ENCODE assay signal across 29 cellular contexts in the genomic region with DNA sequence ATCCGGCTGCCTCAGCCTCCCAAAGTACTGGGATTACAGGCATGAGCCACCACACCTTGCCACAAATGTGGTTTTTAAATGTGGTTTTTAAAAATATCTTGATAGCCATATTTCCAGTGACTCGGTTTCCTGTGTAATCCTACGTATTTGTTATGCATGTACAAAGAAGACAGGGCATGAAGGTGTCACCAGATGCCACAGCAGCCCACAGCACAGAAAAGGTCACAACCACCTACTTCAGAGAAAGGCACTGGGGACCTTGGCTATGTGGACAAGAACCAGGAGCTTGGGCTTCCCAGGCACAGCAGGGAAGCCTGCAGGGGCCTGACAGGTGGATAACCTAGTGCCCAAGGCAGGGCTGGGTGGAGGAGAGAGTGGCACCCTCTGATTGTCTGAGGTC. TPM values are rescaled to one million over a fixed set of nuclear protein-coding genes. Genes with fewer than 3 reads are reported as not detected.
A peak's percentile ranks its signal among the peaks of the same experiment; 100 is the strongest.
DNase-seq lines count a peak whose midpoint lies in the region; ATAC-seq, FAIRE-seq and TF ChIP-seq lines count a peak whose summit lies in the region.
"Had no signal": no experiment of that assay in that cellular context is flagged by ENCODE, and none has a peak within 500 bp of the region (broad histone marks: within the 10 kb centered on the region; RNA-seq: fewer than 3 reads in every experiment).

No MANE protein-coding gene starts in this region.

- no peaks in the 10 kb centered on the region for H3K27me3 ChIP-seq in BLaER1 treated with 17β-estradiol and CSF1 and Interleukin-3, amounts not matched to agents 10 nM and 100 nM
- H3K27me3 ChIP-seq in GM12878 (replicated peaks in 1 of 2; ENCODE audit: control insufficient read depth in 2 of 2, insufficient read depth in 2 of 2, low read length in 1 of 2) = no peaks in the 10 kb centered on the region
- H3K27me3 ChIP-seq: breast epithelium had no signal

- TF ChIP-seq EP300 in GM12878 (IDR thresholded peaks at IDR 0.05; ENCODE audit: borderline replicate concordance in 1 of 2, control insufficient read depth in 1 of 2, low read depth in 2 of 2, low read length in 2 of 2) = no peak

- no peak for TF ChIP-seq RAD21 in GM12878 (IDR thresholded peaks at IDR 0.05; ENCODE audit: insufficient read depth, low read depth, low read length)

- intact Hi-C loops in OCI-LY7 (cut with micrococcal nuclease; ENCODE audit: unreplicated experiment) = no loop called here
- intact Hi-C loops in GM12878 (cut with micrococcal nuclease; ENCODE audit: unreplicated experiment) = no loop called here

- H3K9me2 ChIP-seq in OCI-LY7 (ENCODE audit: insufficient read depth, low read length) = no peaks in the 10 kb centered on the region

- no peak overlapping the region for H3K4me3 Mint-ChIP-seq in activated CD8-positive, alpha-beta memory T cell treated with anti-CD3 and anti-CD28 coated beads, Interleukin-2, amount 10 ng/mL, durations not matched to agents 7 days and 5 days
- no peak overlapping the region for H3K4me3 Mint-ChIP-seq in stimulated activated naive B cell treated with anti-CD40 and anti-IgM and Interleukin-4, amounts not matched to agents 10 μg/mL and 1 μg/mL and 100 μg/mL, for 72 hours
- H3K4me3 Mint-ChIP-seq in naive thymus-derived CD8-positive, alpha-beta T cell = no peak overlapping the region

- TF ChIP-seq CTCF in OCI-LY7 (conservative IDR thresholded peaks at IDR 0.05; ENCODE audit: low read length) = no peak
- TF ChIP-seq CTCF in GM12878 (IDR thresholded peaks at IDR 0.05 in 2 of 3, conservative IDR thresholded peaks at IDR 0.05 in 1 of 3; ENCODE audit: control insufficient read depth in 2 of 3, extremely low read depth in 1 of 3, insufficient read depth in 1 of 3, low read depth in 3 of 3, low read length in 3 of 3) = no peak

- peaks cover 53 to 88% (median 83%) of the 10 kb centered on the region in 10 experiments for H3K4me1 ChIP-seq in BLaER1 treated with 17β-estradiol and CSF1 and Interleukin-3, amounts not matched to agents 10 nM and 100 nM
- H3K4me1 ChIP-seq in OCI-LY7 (ENCODE audit: insufficient read depth, low read length, poor library complexity, severe bottlenecking) (peaks cover 56% of the 10 kb centered on the region), GM12878 (ENCODE audit: control insufficient read depth, insufficient read depth, low read length) (peaks cover 60% of the 10 kb centered on the region)
- H3K4me1 ChIP-seq: breast epithelium had no signal

- peak; percentile 35 for ATAC-seq in activated CD8-positive, alpha-beta memory T cell treated with anti-CD3 and anti-CD28 coated beads, Interleukin-2, amount 10 ng/mL, durations not matched to agents 7 days and 5 days
- peak; percentile 7; the same call in 2 of the 3 replicates for ATAC-seq in GM12878
- ATAC-seq in stimulated activated naive B cell treated with anti-CD40 and anti-IgM and Interleukin-4, amounts not matched to agents 10 μg/mL and 1 μg/mL and 100 μg/mL, for 72 hours (replicated peaks) = no peak
- no peak for ATAC-seq in naive thymus-derived CD8-positive, alpha-beta T cell
- ATAC-seq in HG03439 (IDR thresholded peaks at IDR 0.05; ENCODE audit: unreplicated experiment) = no peak

- H3K27me3 Mint-ChIP-seq in activated CD8-positive, alpha-beta memory T cell treated with anti-CD3 and anti-CD28 coated beads, Interleukin-2, amount 10 ng/mL, durations not matched to agents 7 days and 5 days = no peaks in the 10 kb centered on the region
- H3K27me3 Mint-ChIP-seq in stimulated activated naive B cell treated with anti-CD40 and anti-IgM and Interleukin-4, amounts not matched to agents 10 μg/mL and 1 μg/mL and 100 μg/mL, for 72 hours = peaks cover 8 to 15% of the 10 kb centered on the region in 2 donors
- no peaks in the 10 kb centered on the region for H3K27me3 Mint-ChIP-seq in naive thymus-derived CD8-positive, alpha-beta T cell

- H3K9ac ChIP-seq in BLaER1 treated with 17β-estradiol and CSF1 and Interleukin-3, amounts not matched to agents 10 nM and 100 nM = peak overlapping the region in 3 of 11 experiments; percentile 5 to 9 (median 6); a peak in 1 of 22 replicates
- H3K9ac ChIP-seq in GM12878 (ENCODE audit: control insufficient read depth, insufficient read depth, low read length) = no peak overlapping the region; the same call in 1 of the 2 replicates

- POLR2A ChIA-PET in OCI-LY7 (lab: Charles Lee) (no interaction called here), GM12878 (lab: Charles Lee) (interaction anchor here (6.1 kb wide), 1 partner anchor 14 kb away, joined by 70 read pairs; no protein-coding TSS in a partner anchor)
- POLR2A ChIA-PET in naive thymus-derived CD8-positive, alpha-beta T cell (lab: Charles Lee) = no interaction called here

- no peaks in the 10 kb centered on the region for H3K36me3 ChIP-seq in BLaER1 treated with 17β-estradiol and CSF1 and Interleukin-3, amounts not matched to agents 10 nM and 100 nM
- H3K36me3 ChIP-seq in OCI-LY7 (ENCODE audit: insufficient read depth, low read length) = no peaks in the 10 kb centered on the region
- no peaks in the 10 kb centered on the region for H3K36me3 ChIP-seq in GM12878 (ENCODE audit: control insufficient read depth in 2 of 2, insufficient read depth in 2 of 2, low read length in 1 of 2)
- H3K36me3 ChIP-seq: breast epithelium, left ventricle myocardium inferior had no signal

- H3K79me2 ChIP-seq in OCI-LY7 (ENCODE audit: insufficient read depth, low read depth, low read length) = no peaks in the 10 kb centered on the region
- peaks cover 3% of the 10 kb centered on the region for H3K79me2 ChIP-seq in GM12878 (ENCODE audit: control insufficient read depth, insufficient read depth, low read length)

- H3K27ac Mint-ChIP-seq in activated CD8-positive, alpha-beta memory T cell treated with anti-CD3 and anti-CD28 coated beads, Interleukin-2, amount 10 ng/mL, durations not matched to agents 7 days and 5 days = peak overlapping the region; percentile 55
- no peak overlapping the region for H3K27ac Mint-ChIP-seq in stimulated activated naive B cell treated with anti-CD40 and anti-IgM and Interleukin-4, amounts not matched to agents 10 μg/mL and 1 μg/mL and 100 μg/mL, for 72 hours
- H3K27ac Mint-ChIP-seq in naive thymus-derived CD8-positive, alpha-beta T cell = no peak overlapping the region
- H3K27ac Mint-ChIP-seq: naive B cell had no signal

- no peak for TF ChIP-seq POLR2A in GM12878 (IDR thresholded peaks at IDR 0.05; ENCODE audit: low read depth, low read length)

- H3K4me3 ChIP-seq in BLaER1 treated with 17β-estradiol and CSF1 and Interleukin-3, amounts not matched to agents 10 nM and 100 nM = no peak overlapping the region
- H3K4me3 ChIP-seq in OCI-LY7 (ENCODE audit: low read depth, low read length, poor library complexity, severe bottlenecking) = no peak overlapping the region
- H3K4me3 ChIP-seq in GM12878 = no peak overlapping the region
- H3K4me3 ChIP-seq: breast epithelium, left ventricle myocardium inferior, PC-9 had no signal

- H2AFZ ChIP-seq in OCI-LY7 (ENCODE audit: low read length) (0 out of 2 replicates have a peak overlapping the region, but pooled peaks have one; percentile 0), GM12878 (ENCODE audit: control insufficient read depth, low read depth, low read length) (no peak overlapping the region)
- H2AFZ ChIP-seq: PC-9 had no signal

- H3K4me1 Mint-ChIP-seq in activated CD8-positive, alpha-beta memory T cell treated with anti-CD3 and anti-CD28 coated beads, Interleukin-2, amount 10 ng/mL, durations not matched to agents 7 days and 5 days = peaks cover 71% of the 10 kb centered on the region
- H3K4me1 Mint-ChIP-seq in stimulated activated naive B cell treated with anti-CD40 and anti-IgM and Interleukin-4, amounts not matched to agents 10 μg/mL and 1 μg/mL and 100 μg/mL, for 72 hours = peaks cover 27 to 50% of the 10 kb centered on the region in 2 donors
- peaks cover 26 to 62% (median 43%) of the 10 kb centered on the region in 4 donors for H3K4me1 Mint-ChIP-seq in naive thymus-derived CD8-positive, alpha-beta T cell

- no peaks in the 10 kb centered on the region for H3K36me3 Mint-ChIP-seq in activated CD8-positive, alpha-beta memory T cell treated with anti-CD3 and anti-CD28 coated beads, Interleukin-2, amount 10 ng/mL, durations not matched to agents 7 days and 5 days
- H3K36me3 Mint-ChIP-seq in stimulated activated naive B cell treated with anti-CD40 and anti-IgM and Interleukin-4, amounts not matched to agents 10 μg/mL and 1 μg/mL and 100 μg/mL, for 72 hours = no peaks in the 10 kb centered on the region
- H3K36me3 Mint-ChIP-seq in naive thymus-derived CD8-positive, alpha-beta T cell = no peaks in the 10 kb centered on the region
- H3K36me3 Mint-ChIP-seq: naive B cell had no signal

- H3K9me3 Mint-ChIP-seq in activated CD8-positive, alpha-beta memory T cell treated with anti-CD3 and anti-CD28 coated beads, Interleukin-2, amount 10 ng/mL, durations not matched to agents 7 days and 5 days (ENCODE audit: low read depth) = no peaks in the 10 kb centered on the region
- peaks cover 0 to 5% of the 10 kb centered on the region in 2 donors for H3K9me3 Mint-ChIP-seq in stimulated activated naive B cell treated with anti-CD40 and anti-IgM and Interleukin-4, amounts not matched to agents 10 μg/mL and 1 μg/mL and 100 μg/mL, for 72 hours
- H3K9me3 Mint-ChIP-seq in naive thymus-derived CD8-positive, alpha-beta T cell = no peaks in the 10 kb centered on the region

- SMC1A ChIA-PET in GM12878 (lab: Charles Lee; ENCODE audit: uncharacterized antibody, unreplicated experiment) = interaction anchor here (0.6 to 11.0 kb wide), 3 partner anchors 14 to 43 kb away, joined by 3 to 75 read pairs (median 6); no protein-coding TSS in a partner anchor

- in situ Hi-C loops in GM12878 (cut with MboI) = no loop called here

- CTCF ChIA-PET in activated CD8-positive, alpha-beta memory T cell treated with anti-CD3 and anti-CD28 coated beads, Interleukin-2, amount 10 ng/mL, durations not matched to agents 7 days and 5 days (lab: Charles Lee) = interaction anchor here (0.7 to 3.1 kb wide), 4 partner anchors 26 to 451 kb away, joined by 3 to 11 read pairs (median 10); no protein-coding TSS in a partner anchor
- CTCF ChIA-PET in OCI-LY7 (lab: Charles Lee; ENCODE audit: unreplicated experiment) = no interaction called here
- CTCF ChIA-PET in GM12878 (lab: Yijun Ruan, JAX) = interaction anchor here (0.8 to 2.2 kb wide), 5 partner anchors 10 to 440 kb away, joined by 3 to 11 read pairs (median 6); no protein-coding TSS in a partner anchor

- peak; percentile 64 for DNase-seq in activated CD8-positive, alpha-beta memory T cell treated with anti-CD3 and anti-CD28 coated beads, Interleukin-2, amount 10 ng/mL, durations not matched to agents 7 days and 5 days
- no peak for DNase-seq in activated CD8-positive, alpha-beta memory T cell treated with anti-CD3 and anti-CD28 coated beads, Interleukin-2, amount 50 U/mL, for 48 hours
- no peak for DNase-seq in OCI-LY7 (ENCODE audit: low spot score)
- no peak for DNase-seq in GM12878 (ENCODE audit: low read depth, low spot score)
- no peak for DNase-seq in stimulated activated naive B cell treated with anti-CD40 and anti-IgM and Interleukin-4, amounts not matched to agents 10 μg/mL and 1 μg/mL and 100 μg/mL, for 72 hours
- no peak for DNase-seq in naive thymus-derived CD8-positive, alpha-beta T cell
- DNase-seq: amniotic stem cell; DMS53; islet precursor cell; left ventricle myocardium inferior; naive B cell; NCI-H1105; NCI-H2029; NCI-H524 treated with DMSO at 0.1 percent for 48 hours; NK-92 treated with Interleukin-12 subunit alpha and Interleukin-12 subunit beta, amount 100 ng/mL, for 24 hours; PC-9; SHP77; T1000; trophoblast cell had no signal

- no TSS peak for BruUV-seq in OCI-LY7 (replicated peaks; lab: Mats Ljungman, UMichigan)
- BruUV-seq in GM12878 (replicated peaks; lab: Mats Ljungman, UMichigan) = no TSS peak

- peak overlapping the region in 3 of 11 experiments; percentile 33 to 51 (median 36); a peak in 5 of 22 replicates for H3K27ac ChIP-seq in BLaER1 treated with 17β-estradiol and CSF1 and Interleukin-3, amounts not matched to agents 10 nM and 100 nM
- no peak overlapping the region for H3K27ac ChIP-seq in OCI-LY7 (ENCODE audit: low read depth, low read length, poor library complexity, severe bottlenecking)
- no peak overlapping the region; the same call in 1 of the 2 replicates for H3K27ac ChIP-seq in GM12878 (ENCODE audit: control insufficient read depth, insufficient read depth)
- H3K27ac ChIP-seq: breast epithelium, left ventricle myocardium inferior, PC-9 had no signal

- no peaks in the 10 kb centered on the region; a peak in 1 of 22 replicates for H3K9me3 ChIP-seq in BLaER1 treated with 17β-estradiol and CSF1 and Interleukin-3, amounts not matched to agents 10 nM and 100 nM (replicated peaks in 1 of 11)
- H3K9me3 ChIP-seq in OCI-LY7 (ENCODE audit: low read length) = no peaks in the 10 kb centered on the region
- peaks cover 1% of the 10 kb centered on the region; the same call in 1 of the 3 replicates for H3K9me3 ChIP-seq in GM12878 (replicated peaks; ENCODE audit: control insufficient read depth, insufficient read depth, low read length)
- H3K9me3 ChIP-seq: breast epithelium, left ventricle myocardium inferior had no signal

- no peaks in the 10 kb centered on the region for H4K20me1 ChIP-seq in BLaER1 treated with 17β-estradiol and CSF1 and Interleukin-3, amounts not matched to agents 10 nM and 100 nM
- no peaks in the 10 kb centered on the region for H4K20me1 ChIP-seq in OCI-LY7 (ENCODE audit: insufficient read depth, low read length)
- no peaks in the 10 kb centered on the region for H4K20me1 ChIP-seq in GM12878 (ENCODE audit: control insufficient read depth, insufficient read depth)

- H3K4me2 ChIP-seq in BLaER1 treated with 17β-estradiol and CSF1 and Interleukin-3, amounts not matched to agents 10 nM and 100 nM = peak overlapping the region; percentile 36 to 83 (median 68)
- H3K4me2 ChIP-seq in OCI-LY7 (ENCODE audit: low read length) (peak overlapping the region; percentile 18), GM12878 (ENCODE audit: control insufficient read depth, insufficient read depth) (peak overlapping the region; percentile 77)
- H3K4me2 ChIP-seq: PC-9 had no signal

- RAD21 ChIA-PET in GM12878 (lab: Charles Lee; ENCODE audit: unreplicated experiment) = interaction anchor here (1.1 to 9.7 kb wide), 3 partner anchors 14 to 457 kb away, joined by 3 to 61 read pairs (median 4); no protein-coding TSS in a partner anchor

- 7% methylated on average over 3 of the region's 3 CpGs for WGBS in GM12878 (ENCODE audit: insufficient coverage, insufficient replicate concordance, low lambda C conversion rate, missing lambda C conversion rate)

- no peak for FAIRE-seq in GM12878 (lab: Jason Lieb, UNC)
- FAIRE-seq: G401.6, H54 had no signal

RNA-seq across cellular contexts. Expression of a gene that starts 38.0 kb away (rescaled TPM):
- not detected for total RNA-seq in activated CD8-positive, alpha-beta memory T cell treated with anti-CD3 and anti-CD28 coated beads, Interleukin-2, amount 10 ng/mL, durations not matched to agents 7 days and 5 days
- total RNA-seq in OCI-LY7 (2014; rRNA removed; shearing (Covaris generic)) = not detected in 2 replicates
- not detected in 2 replicates for total RNA-seq in OCI-LY7 (2022)
- total RNA-seq in GM12878 (2013; cell fraction: nucleolus; rRNA removed) = 0.44 TPM in 1 of 2 replicates, not detected in the other
- total RNA-seq in GM12878 (2014; rRNA removed) = not detected in 2 replicates
- total RNA-seq in GM12878 (2014; rRNA removed; fragmentation: Illumina TruSeq; extraction: Trizol) = not detected in 2 replicates
- total RNA-seq in GM12878 (2021) = not detected in 2 replicates
- polyA plus RNA-seq in GM12878 (2011; ENCODE audit: low read depth) = not detected
- not detected in 2 replicates for polyA plus RNA-seq in GM12878 (2011; rRNA removed)
- not detected in 2 replicates for polyA plus RNA-seq in GM12878 (2011; cell fraction: cytosol; rRNA removed)
- 0.09 TPM in 1 of 2 replicates, not detected in the other for polyA plus RNA-seq in GM12878 (2011; cell fraction: nucleus; rRNA removed)
- polyA plus RNA-seq in GM12878 (2012) = not detected in 2 replicates
- not detected in 2 replicates for polyA plus RNA-seq in GM12878 (2014; fragmentation: Illumina TruSeq; extraction: Trizol)
- not detected for polyA plus RNA-seq in GM12878 (2014; fragmentation: Nextera tagmentation; extraction: Ambion mirVana)
- polyA plus RNA-seq in GM12878 (2014; rRNA removed) = not detected in 2 replicates
- polyA plus RNA-seq in GM12878 (2016; fragmentation: Nextera tagmentation; extraction: Ambion mirVana) = not detected
- not detected in 2 replicates for polyA minus RNA-seq in GM12878 (2011; rRNA and poly(A)+ RNA removed)
- not detected in 2 replicates for polyA minus RNA-seq in GM12878 (2011; cell fraction: cytosol; rRNA and poly(A)+ RNA removed)
- not detected in 2 replicates for polyA minus RNA-seq in GM12878 (2011; cell fraction: nucleus; rRNA and poly(A)+ RNA removed)
- not detected for total RNA-seq in naive thymus-derived CD8-positive, alpha-beta T cell
- not detected for polyA plus RNA-seq in naive thymus-derived CD8-positive, alpha-beta T cell
- total RNA-seq: A673, left ventricle myocardium inferior, M059J, omental fat pad, PC-9, skeletal muscle tissue, subcutaneous adipose tissue had no signal

RNA-seq across cellular contexts. Expression of a gene that starts 43.1 kb away (rescaled TPM):
- total RNA-seq in activated CD8-positive, alpha-beta memory T cell treated with anti-CD3 and anti-CD28 coated beads, Interleukin-2, amount 10 ng/mL, durations not matched to agents 7 days and 5 days = 10 to 100 TPM; 37.2 to 46.2 TPM
- 46.6 and 51.9 TPM in 2 replicates for total RNA-seq in OCI-LY7 (2014; rRNA removed; shearing (Covaris generic))
- total RNA-seq in OCI-LY7 (2022) (59.8 and 64.2 TPM in 2 replicates), GM12878 (2014; rRNA removed) (31.9 and 37.9 TPM in 2 replicates), GM12878 (2014; rRNA removed; fragmentation: Illumina TruSeq; extraction: Trizol) (25.2 and 26.3 TPM in 2 replicates), GM12878 (2021) (37.7 and 40.7 TPM in 2 replicates)
- total RNA-seq in GM12878 (2013; cell fraction: nucleolus; rRNA removed) = 15.1 and 18.7 TPM in 2 replicates
- 10.9 TPM for polyA plus RNA-seq in GM12878 (2011; ENCODE audit: low read depth)
- polyA plus RNA-seq in GM12878 (2011; rRNA removed) (26.9 and 47.1 TPM in 2 replicates), GM12878 (2014; fragmentation: Illumina TruSeq; extraction: Trizol) (19.6 and 27.7 TPM in 2 replicates), GM12878 (2014; fragmentation: Nextera tagmentation; extraction: Ambion mirVana) (10 to 100 TPM; 12.8 to 18.3 TPM), GM12878 (2014; rRNA removed) (47.6 and 54.2 TPM in 2 replicates), GM12878 (2016; fragmentation: Nextera tagmentation; extraction: Ambion mirVana) (10 to 100 TPM; 78.3 to 85.4 TPM)
- 47.8 and 73.5 TPM in 2 replicates for polyA plus RNA-seq in GM12878 (2011; cell fraction: cytosol; rRNA removed)
- polyA plus RNA-seq in GM12878 (2011; cell fraction: nucleus; rRNA removed) = 28.5 and 36.6 TPM in 2 replicates
- polyA plus RNA-seq in GM12878 (2012) = 19.6 and 22.2 TPM in 2 replicates
- 18.3 and 34.0 TPM in 2 replicates for polyA minus RNA-seq in GM12878 (2011; rRNA and poly(A)+ RNA removed)
- 11.1 and 16.9 TPM in 2 replicates for polyA minus RNA-seq in GM12878 (2011; cell fraction: cytosol; rRNA and poly(A)+ RNA removed)
- 6.4 and 15.8 TPM in 2 replicates for polyA minus RNA-seq in GM12878 (2011; cell fraction: nucleus; rRNA and poly(A)+ RNA removed)
- total RNA-seq in naive thymus-derived CD8-positive, alpha-beta T cell = 10 to 100 TPM; 34.5 to 35.1 TPM
- polyA plus RNA-seq in naive thymus-derived CD8-positive, alpha-beta T cell = 10 to 100 TPM; 40.8 to 57.8 (median 45.2) TPM

RNA-seq across cellular contexts. Expression of a gene that starts 59.1 kb away (rescaled TPM):
- 10 to 100 TPM; 25.0 to 26.4 TPM for total RNA-seq in activated CD8-positive, alpha-beta memory T cell treated with anti-CD3 and anti-CD28 coated beads, Interleukin-2, amount 10 ng/mL, durations not matched to agents 7 days and 5 days
- 17.5 and 21.4 TPM in 2 replicates for total RNA-seq in OCI-LY7 (2014; rRNA removed; shearing (Covaris generic))
- total RNA-seq in OCI-LY7 (2022) (18.9 and 19.0 TPM in 2 replicates), GM12878 (2014; rRNA removed) (11.1 and 11.4 TPM in 2 replicates), GM12878 (2014; rRNA removed; fragmentation: Illumina TruSeq; extraction: Trizol) (4.7 and 5.2 TPM in 2 replicates), GM12878 (2021) (15.1 and 15.2 TPM in 2 replicates)
- 6.0 and 8.6 TPM in 2 replicates for total RNA-seq in GM12878 (2013; cell fraction: nucleolus; rRNA removed)
- polyA plus RNA-seq in GM12878 (2011; ENCODE audit: low read depth) = 4.7 TPM
- polyA plus RNA-seq in GM12878 (2011; rRNA removed) (3.7 and 7.9 TPM in 2 replicates), GM12878 (2014; fragmentation: Illumina TruSeq; extraction: Trizol) (3.6 and 8.3 TPM in 2 replicates), GM12878 (2014; fragmentation: Nextera tagmentation; extraction: Ambion mirVana) (1 to 10 TPM in 1 of 2 experiments, under 1 TPM in 1; 0.80 to 1.1 TPM), GM12878 (2014; rRNA removed) (15.8 and 16.3 TPM in 2 replicates), GM12878 (2016; fragmentation: Nextera tagmentation; extraction: Ambion mirVana) (10 to 100 TPM; 15.8 to 18.2 TPM)
- polyA plus RNA-seq in GM12878 (2011; cell fraction: cytosol; rRNA removed) = 9.8 and 13.0 TPM in 2 replicates
- polyA plus RNA-seq in GM12878 (2011; cell fraction: nucleus; rRNA removed) = 20.2 and 23.7 TPM in 2 replicates
- 8.1 and 8.5 TPM in 2 replicates for polyA plus RNA-seq in GM12878 (2012)
- 3.7 and 7.9 TPM in 2 replicates for polyA minus RNA-seq in GM12878 (2011; rRNA and poly(A)+ RNA removed)
- 3.0 and 3.1 TPM in 2 replicates for polyA minus RNA-seq in GM12878 (2011; cell fraction: cytosol; rRNA and poly(A)+ RNA removed)
- 3.9 and 6.4 TPM in 2 replicates for polyA minus RNA-seq in GM12878 (2011; cell fraction: nucleus; rRNA and poly(A)+ RNA removed)
- 10 to 100 TPM; 33.7 to 35.7 TPM for total RNA-seq in naive thymus-derived CD8-positive, alpha-beta T cell
- polyA plus RNA-seq in naive thymus-derived CD8-positive, alpha-beta T cell = 10 to 100 TPM; 14.8 to 29.1 (median 19.8) TPM

Comparison
In these comparisons a context has a peak if more than half of its experiments do, and no peak if none do; other contexts are left out.
1. ATAC-seq: peak in activated CD8-positive, alpha-beta memory T cell treated with anti-CD3 and anti-CD28 coated beads, Interleukin-2, amount 10 ng/mL, durations not matched to agents 7 days and 5 days (single experiment) and GM12878 (single experiment); none in stimulated activated naive B cell treated with anti-CD40 and anti-IgM and Interleukin-4, amounts not matched to agents 10 μg/mL and 1 μg/mL and 100 μg/mL, for 72 hours (0 of 2), naive thymus-derived CD8-positive, alpha-beta T cell (0 of 2) and HG03439 (single experiment).
2. H3K4me2 ChIP-seq: peak in every context shown above with its lines; median percentile 77 in GM12878; 68 in BLaER1 treated with 17β-estradiol and CSF1 and Interleukin-3, amounts not matched to agents 10 nM and 100 nM; 18 in OCI-LY7.